Comparison of ENCODE assay signal across 8 cellular contexts in genomic region chr1:109792056-109792831, GRCh38. TPM values are rescaled to one million over a fixed set of nuclear protein-coding genes. Genes with fewer than 3 reads are reported as not detected.
DNase-seq lines count a peak whose midpoint lies in the region; ATAC-seq and TF ChIP-seq lines count a peak whose summit lies in the region.

No MANE protein-coding gene starts in this region.

- no peaks in the 10 kb centered on the region for H3K9me3 ChIP-seq in HCT116 (ENCODE audit: control insufficient read depth in 1 of 2, insufficient read depth in 1 of 2, low read depth in 1 of 2, low read length in 2 of 2)
- no peaks in the 10 kb centered on the region for H3K9me3 ChIP-seq in esophagus squamous epithelium
- H3K9me3 ChIP-seq in mucosa of stomach (ENCODE audit: control insufficient read depth, low read length): no peaks in the 10 kb centered on the region

- BruUV-seq in HCT116 (replicated peaks; lab: Mats Ljungman, UMichigan): no TSS peak

- RAD21 ChIA-PET in HCT116 (lab: Charles Lee; ENCODE audit: low non-redundant PET in 1 of 2, low total read pairs in 2 of 2, uncharacterized antibody in 2 of 2, unreplicated experiment in 2 of 2): no interaction called here

- peaks cover 27 to 63% of the 10 kb centered on the region in 2 experiments for H3K4me1 ChIP-seq in HCT116 (ENCODE audit: control insufficient read depth in 1 of 2, insufficient read depth in 2 of 2, low read length in 2 of 2)
- peaks cover 24 to 80% (median 55%) of the 10 kb centered on the region in 3 donors for H3K4me1 ChIP-seq in esophagus squamous epithelium
- H3K4me1 ChIP-seq in mucosa of stomach (ENCODE audit: control insufficient read depth, insufficient read depth, low read length): peaks cover 73% of the 10 kb centered on the region

- H3K9me2 ChIP-seq in HCT116 (ENCODE audit: insufficient read depth): no peaks in the 10 kb centered on the region

- no peaks in the 10 kb centered on the region for H3K36me3 ChIP-seq in HCT116 (ENCODE audit: control insufficient read depth in 1 of 2, insufficient read depth in 2 of 2, low read length in 2 of 2)
- H3K36me3 ChIP-seq in esophagus squamous epithelium: no peaks in the 10 kb centered on the region
- H3K36me3 ChIP-seq in mucosa of stomach (ENCODE audit: control insufficient read depth, insufficient read depth, low read length): no peaks in the 10 kb centered on the region

- H3K27ac ChIP-seq in HCT116 (ENCODE audit: low read depth, low read length) (peak overlapping the region; percentile 30; the same call in 1 of the 2 replicates), esophagus squamous epithelium (peak overlapping the region in 3 of 4 donors; percentile 54 to 64 (median 59))

- 0 to 33% methylated on average over 2 to 7 of the region's 18 CpGs for WGBS in esophagus squamous epithelium, 2 donors

- H3K4me2 ChIP-seq in HCT116 (ENCODE audit: low read length): peak overlapping the region; percentile 48

- DNase-seq in AG09319 (ENCODE audit: extremely low read depth, low read depth) (peak; percentile 91), HCT116 (ENCODE audit: low read depth, low spot score) (no peak), T1000 (lab: John Stamatoyannopoulos, UW) (peak; percentile 89), esophagus squamous epithelium (lab: John Stamatoyannopoulos, UW) (no peak), GM10248 (ENCODE audit: extremely low spot score) (no peak)
- DNase-seq in stimulated activated CD4-positive, alpha-beta T cell treated with anti-CD3 and anti-CD28 coated beads, Interleukin-2, amount 100 ng/mL, for 24 hours: no peak

- peak overlapping the region; percentile 63 for H2AFZ ChIP-seq in HCT116 (ENCODE audit: low read depth, low read length, poor library complexity, severe bottlenecking)

- H3K9ac ChIP-seq in HCT116 (ENCODE audit: low read length) (peak overlapping the region; percentile 3; the same call in 1 of the 2 replicates), mucosa of stomach (ENCODE audit: low read length) (peak overlapping the region; percentile 16)

- CTCF ChIA-PET in HCT116 (lab: Charles Lee): interaction anchor here (1.3 to 3.3 kb wide), 3 partner anchors 18 to 192 kb away, joined by 3 to 28 read pairs (median 4); partner anchors contain the start of gene AHCYL1
- CTCF ChIA-PET in GM10248 (lab: Yijun Ruan, JAX): interaction anchor here (0.9 to 14.2 kb wide), 7 partner anchors 8 to 192 kb away, joined by 3 to 169 read pairs (median 7); partner anchors contain the start of gene AHCYL1

- TF ChIP-seq POLR2A in HCT116 (IDR thresholded peaks at IDR 0.05; ENCODE audit: borderline replicate concordance, extremely low read depth, insufficient read depth, insufficient read length) (no peak), esophagus squamous epithelium (IDR thresholded peaks at IDR 0.05) (no peak)

- H3K4me3 ChIP-seq in HCT116 (replicated peaks in 1 of 2; ENCODE audit: low read depth in 1 of 2, low read length in 2 of 2): no peak overlapping the region
- H3K4me3 ChIP-seq in esophagus squamous epithelium: no peak overlapping the region
- no peak overlapping the region for H3K4me3 ChIP-seq in mucosa of stomach (ENCODE audit: low read length)

- POLR2A ChIA-PET in HCT116 (lab: Charles Lee): no interaction called here
- POLR2A ChIA-PET in GM10248 (lab: Yijun Ruan, JAX): no interaction called here

- H3K79me2 ChIP-seq in HCT116 (ENCODE audit: insufficient read depth, low read length): no peaks in the 10 kb centered on the region

- ATAC-seq in HCT116: 0 out of 2 replicates have a peak, but pooled peaks have one; percentile 21
- ATAC-seq in GM19023 (IDR thresholded peaks at IDR 0.05; ENCODE audit: unreplicated experiment): no peak

- intact Hi-C loops in HCT116 (cut with micrococcal nuclease): no loop called here
- intact Hi-C loops in esophagus squamous epithelium (cut with DNase I): no loop called here

- peak; percentile 81 for TF ChIP-seq CTCF in AG09319 (IDR thresholded peaks at IDR 0.05; ENCODE audit: low read depth, low read length)
- TF ChIP-seq CTCF in HCT116 (IDR thresholded peaks at IDR 0.05 in 2 of 3, conservative IDR thresholded peaks at IDR 0.05 in 1 of 3; ENCODE audit: borderline replicate concordance in 1 of 3, insufficient read depth in 1 of 3, low read depth in 2 of 3, low read length in 2 of 3): no peak
- peak in 1 of 6 experiments; percentile 17 for TF ChIP-seq CTCF in esophagus squamous epithelium (IDR thresholded peaks at IDR 0.05)
- TF ChIP-seq CTCF in GM10248 (IDR thresholded peaks at IDR 0.05; ENCODE audit: control extremely low read depth, extremely low read depth, low read depth, missing control alignments): no peak

- no peak for TF ChIP-seq RAD21 in HCT116 (IDR thresholded peaks at IDR 0.05; ENCODE audit: low read depth)

- no peaks in the 10 kb centered on the region for H3K27me3 ChIP-seq in HCT116 (ENCODE audit: insufficient read depth, low read length)
- H3K27me3 ChIP-seq in esophagus squamous epithelium: no peaks in the 10 kb centered on the region
- no peaks in the 10 kb centered on the region for H3K27me3 ChIP-seq in mucosa of stomach (ENCODE audit: control insufficient read depth, insufficient read depth, low read length)

- no peaks in the 10 kb centered on the region for H4K20me1 ChIP-seq in HCT116 (ENCODE audit: insufficient read depth)

TF ChIP-seq in HCT116, 20 proteins besides CTCF, POLR2A, EP300 and RAD21:
- no peak for TF ChIP-seq SRF (IDR thresholded peaks at IDR 0.05; ENCODE audit: low read depth)
- TF ChIP-seq MAX (IDR thresholded peaks at IDR 0.05): no peak
- TF ChIP-seq REST (IDR thresholded peaks at IDR 0.05; ENCODE audit: low read depth): no peak
- 0 out of 2 replicates have a peak, but pooled peaks have one; percentile 7 for TF ChIP-seq FOSL1 (IDR thresholded peaks at IDR 0.05; ENCODE audit: low read depth)
- no peak for TF ChIP-seq JUND (IDR thresholded peaks at IDR 0.05)
- TF ChIP-seq ZBTB33 (IDR thresholded peaks at IDR 0.05; ENCODE audit: extremely low read depth, insufficient replicate concordance, low read length): no peak
- no peak for TF ChIP-seq ELF1 (IDR thresholded peaks at IDR 0.05; ENCODE audit: borderline replicate concordance, low read depth)

RNA-seq across cellular contexts. Expression of gene EPS8L3, which starts 28.5 kb away (rescaled TPM):
- total RNA-seq in HCT116 (2021; ENCODE audit: unreplicated experiment): 0.96 TPM
- 0.62 and 0.75 TPM in 2 replicates for polyA plus RNA-seq in HCT116 (2012)
- total RNA-seq in esophagus squamous epithelium: under 1 TPM in 1 of 4 donors, not detected in 3; 0.19 TPM

RNA-seq across cellular contexts. Expression of gene GSTM3, which starts 51.4 kb away (rescaled TPM):
- total RNA-seq in HCT116 (2021; ENCODE audit: unreplicated experiment) (0.39 TPM), esophagus squamous epithelium (100 to 1,000 TPM in 2 of 4 donors, 10 to 100 TPM in 2; 86.2 to 273 (median 150) TPM)
- polyA plus RNA-seq in HCT116 (2012): not detected in 2 replicates

Comparison
In these comparisons a context has a peak if more than half of its experiments do, and no peak if none do; other contexts are left out.
1. DNase-seq: peak in AG09319 (single experiment) and T1000 (single experiment); none in HCT116 (single experiment), esophagus squamous epithelium (single experiment), GM10248 (single experiment) and stimulated activated CD4-positive, alpha-beta T cell treated with anti-CD3 and anti-CD28 coated beads, Interleukin-2, amount 100 ng/mL, for 24 hours (0 of 2).
2. RNA of gene GSTM3, which starts 51.4 kb away (total RNA-seq): 86.2 to 273 TPM in esophagus squamous epithelium; 0.39 TPM in HCT116 (single experiment); every median in the first group is over 10 times any median in the second.